Comparison of ENCODE assay signal across 15 cellular contexts in genomic region chr7:22156205-22156604, GRCh38.
A peak's percentile ranks its signal among the peaks of the same experiment; 100 is the strongest.
DNase-seq lines count a peak whose midpoint lies in the region; ATAC-seq, FAIRE-seq and TF ChIP-seq lines count a peak whose summit lies in the region.
"Had no signal": no experiment of that assay in that cellular context is flagged by ENCODE, and none has a peak within 500 bp of the region (broad histone marks: within the 10 kb centered on the region; RNA-seq: fewer than 3 reads in every experiment).

No MANE protein-coding gene starts in this region.

- H3K4me1 ChIP-seq in astrocyte (ENCODE audit: insufficient read depth, low read length) (peaks cover 10% of the 10 kb centered on the region), tibial artery (no peaks in the 10 kb centered on the region)
- H3K4me1 ChIP-seq: adrenal gland had no signal

- H3K9me3 Mint-ChIP-seq in stimulated activated naive CD8-positive, alpha-beta T cell treated with anti-CD3 and anti-CD28 coated beads, Interleukin-15, amount 100 ng/mL, for 72 hours, result no peaks in the 10 kb centered on the region
- H3K9me3 Mint-ChIP-seq in astrocyte (ENCODE audit: unreplicated experiment), result no peaks in the 10 kb centered on the region
- H3K9me3 Mint-ChIP-seq: IgD-negative memory B cell had no signal

- peak overlapping the region; percentile 42 for H3K4me2 ChIP-seq in astrocyte (ENCODE audit: low read length)

- H3K36me3 ChIP-seq in astrocyte (ENCODE audit: insufficient read depth, low read length) (no peaks in the 10 kb centered on the region), tibial artery (peaks cover 29 to 50% (median 36%) of the 10 kb centered on the region in 3 donors)
- H3K36me3 ChIP-seq: ovary had no signal

- no peak overlapping the region for H3K27ac ChIP-seq in astrocyte (ENCODE audit: low read depth, low read length)
- H3K27ac ChIP-seq in tibial artery, result no peak overlapping the region
- H3K27ac ChIP-seq: adrenal gland, ovary had no signal

- peak; percentile 59 for ATAC-seq in stimulated activated naive CD8-positive, alpha-beta T cell treated with anti-CD3 and anti-CD28 coated beads, Interleukin-15, Interleukin-2, amounts not matched to agents 100 U/mL and 50 U/mL, for 24 hours
- no peak for ATAC-seq in stimulated activated naive CD8-positive, alpha-beta T cell treated with anti-CD3 and anti-CD28 coated beads, Interleukin-15, amount 100 ng/mL, for 72 hours
- no peak for ATAC-seq in HG03039 (IDR thresholded peaks at IDR 0.05; ENCODE audit: unreplicated experiment)
- ATAC-seq: activated CD8-positive, alpha-beta memory T cell treated with anti-CD3 and anti-CD28 coated beads, Interleukin-2, amount 10 ng/mL, durations not matched to agents 7 days and 5 days had no signal

- TF ChIP-seq CTCF in astrocyte (IDR thresholded peaks at IDR 0.05; ENCODE audit: insufficient read depth, low read depth, low read length) (no peak), tibial artery (IDR thresholded peaks at IDR 0.05) (no peak)

- intact Hi-C loops in tibial artery (cut with DNase I; ENCODE audit: low total_unique reads), result no loop called here

- no peak overlapping the region for H3K9ac ChIP-seq in astrocyte (ENCODE audit: low read length)

- H2AFZ ChIP-seq in astrocyte (ENCODE audit: low read depth, low read length), result peak overlapping the region; percentile 3

- H3K4me1 Mint-ChIP-seq in stimulated activated naive CD8-positive, alpha-beta T cell treated with anti-CD3 and anti-CD28 coated beads, Interleukin-15, amount 100 ng/mL, for 72 hours, result no peaks in the 10 kb centered on the region
- H3K4me1 Mint-ChIP-seq in astrocyte (ENCODE audit: low read depth, unreplicated experiment), result peaks cover 8% of the 10 kb centered on the region
- H3K4me1 Mint-ChIP-seq: B cell, IgD-negative memory B cell had no signal

- peak overlapping the region in 1 of 2 donors; percentile 27 for H3K27ac Mint-ChIP-seq in stimulated activated naive CD8-positive, alpha-beta T cell treated with anti-CD3 and anti-CD28 coated beads, Interleukin-15, amount 100 ng/mL, for 72 hours
- H3K27ac Mint-ChIP-seq in astrocyte (ENCODE audit: unreplicated experiment), result no peak overlapping the region
- H3K27ac Mint-ChIP-seq: activated CD8-positive, alpha-beta memory T cell treated with anti-CD3 and anti-CD28 coated beads, Interleukin-2, amount 10 ng/mL, durations not matched to agents 7 days and 5 days; B cell; IgD-negative memory B cell had no signal

- no peak overlapping the region for H3K4me3 Mint-ChIP-seq in stimulated activated naive CD8-positive, alpha-beta T cell treated with anti-CD3 and anti-CD28 coated beads, Interleukin-15, amount 100 ng/mL, for 72 hours
- no peak overlapping the region for H3K4me3 Mint-ChIP-seq in astrocyte (ENCODE audit: unreplicated experiment)
- H3K4me3 Mint-ChIP-seq: activated CD8-positive, alpha-beta memory T cell treated with anti-CD3 and anti-CD28 coated beads, Interleukin-2, amount 10 ng/mL, durations not matched to agents 7 days and 5 days; B cell; IgD-negative memory B cell had no signal

- no peaks in the 10 kb centered on the region for H3K36me3 Mint-ChIP-seq in astrocyte (ENCODE audit: low read depth, unreplicated experiment)
- H3K36me3 Mint-ChIP-seq: IgD-negative memory B cell had no signal

- FAIRE-seq in astrocyte (lab: Jason Lieb, UNC), result peak; percentile 72

- H3K4me3 ChIP-seq in astrocyte (ENCODE audit: insufficient read depth, low read depth, low read length) (no peak overlapping the region), tibial artery (no peak overlapping the region)
- H3K4me3 ChIP-seq: adrenal gland, ovary had no signal

- no peaks in the 10 kb centered on the region for H3K9me3 ChIP-seq in astrocyte (ENCODE audit: insufficient read depth, low read depth, low read length)
- no peaks in the 10 kb centered on the region for H3K9me3 ChIP-seq in tibial artery
- H3K9me3 ChIP-seq: adrenal gland, ovary had no signal

- H3K79me2 ChIP-seq in astrocyte (ENCODE audit: insufficient read depth, low read length), result no peaks in the 10 kb centered on the region

- H3K27me3 ChIP-seq in astrocyte (ENCODE audit: insufficient read depth, low read length) (no peaks in the 10 kb centered on the region), tibial artery (no peaks in the 10 kb centered on the region)
- H3K27me3 ChIP-seq: adrenal gland, ovary had no signal

- no peaks in the 10 kb centered on the region for H4K20me1 ChIP-seq in astrocyte (ENCODE audit: insufficient read depth, low read length)

- no peak for DNase-seq in stimulated activated naive CD8-positive, alpha-beta T cell treated with anti-CD3 and anti-CD28 coated beads, Interleukin-15, Interleukin-2, amounts not matched to agents 100 U/mL and 50 U/mL, for 24 hours
- DNase-seq in stimulated activated naive CD8-positive, alpha-beta T cell treated with anti-CD3 and anti-CD28 coated beads, Interleukin-15, amount 100 ng/mL, for 72 hours, result no peak
- peak; percentile 74 for DNase-seq in astrocyte (ENCODE audit: low read depth)
- peak; percentile 63 for DNase-seq in hepatic stellate cell (ENCODE audit: low spot score)
- no peak for DNase-seq in amniotic stem cell (lab: John Stamatoyannopoulos, UW)
- no peak for DNase-seq in globus pallidus (ENCODE audit: low spot score)
- DNase-seq in tibial artery, result no peak
- DNase-seq: activated CD8-positive, alpha-beta memory T cell treated with anti-CD3 and anti-CD28 coated beads, Interleukin-2, amount 10 ng/mL, durations not matched to agents 7 days and 5 days; NCI-H2171; ovary; stimulated activated CD4-positive, alpha-beta T cell treated with anti-CD3 and anti-CD28 coated beads, Interleukin-4, amount 100 ng/mL, for 24 hours had no signal

- peaks cover 25% of the 10 kb centered on the region for H3K27me3 Mint-ChIP-seq in stimulated activated naive CD8-positive, alpha-beta T cell treated with anti-CD3 and anti-CD28 coated beads, Interleukin-15, amount 100 ng/mL, for 72 hours
- H3K27me3 Mint-ChIP-seq in astrocyte (ENCODE audit: low read depth, unreplicated experiment), result no peaks in the 10 kb centered on the region
- H3K27me3 Mint-ChIP-seq: B cell, IgD-negative memory B cell had no signal

Comparison
In these comparisons a context has a peak if more than half of its experiments do, and no peak if none do; other contexts are left out.
1. DNase-seq: peak in astrocyte (single experiment) and hepatic stellate cell (single experiment); none in stimulated activated naive CD8-positive, alpha-beta T cell treated with anti-CD3 and anti-CD28 coated beads, Interleukin-15, Interleukin-2, amounts not matched to agents 100 U/mL and 50 U/mL, for 24 hours (single experiment), stimulated activated naive CD8-positive, alpha-beta T cell treated with anti-CD3 and anti-CD28 coated beads, Interleukin-15, amount 100 ng/mL, for 72 hours (0 of 2), amniotic stem cell (single experiment), globus pallidus (single experiment) and tibial artery (0 of 2).